8 cellular contexts compared by ENCODE assay signal in the genomic region with DNA sequence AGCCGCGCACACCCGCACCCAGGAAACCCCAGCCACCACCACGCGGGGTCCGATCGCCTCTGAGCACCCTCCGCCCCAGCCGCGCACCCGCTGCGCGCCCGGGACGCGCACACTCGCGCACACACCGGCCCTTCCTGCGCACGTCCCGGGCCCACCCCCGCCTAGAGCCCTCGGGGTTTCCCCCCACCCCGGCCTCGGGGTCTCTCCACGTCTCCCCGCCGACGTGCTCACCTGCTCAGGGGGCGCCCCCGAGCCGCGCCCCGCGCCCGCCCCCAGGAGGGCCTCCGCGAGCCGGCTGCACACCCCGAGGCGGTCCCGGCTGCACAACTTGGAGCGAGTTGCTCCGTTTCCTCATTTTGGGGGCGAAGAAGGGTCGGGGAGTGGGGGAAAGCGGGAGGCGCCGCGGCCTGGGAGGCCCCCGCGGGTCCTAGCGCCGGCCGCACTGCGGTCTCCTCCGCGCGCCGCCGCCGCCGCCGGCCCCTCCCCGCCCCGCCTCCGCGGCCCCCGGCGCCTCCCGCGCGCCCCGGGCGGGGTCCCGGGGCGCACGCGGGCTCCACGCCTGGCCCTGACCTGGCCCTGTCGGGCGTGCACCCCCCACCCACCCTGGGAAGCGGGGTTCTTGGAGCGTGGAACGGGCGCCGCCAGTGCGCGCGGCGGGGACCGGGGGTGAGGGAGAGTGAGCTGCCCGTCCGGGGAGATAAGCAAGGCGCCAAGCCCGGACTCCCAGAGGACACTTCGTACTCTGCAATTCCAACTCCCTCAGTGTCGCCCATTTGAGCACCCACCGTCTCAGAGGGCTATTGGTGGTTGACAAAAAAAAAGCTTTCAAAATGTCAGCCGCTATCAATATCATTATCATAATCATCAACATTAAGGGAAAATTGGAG. TPM values are rescaled to one million over a fixed set of nuclear protein-coding genes. Genes with fewer than 3 reads are reported as not detected.
DNase-seq lines count a peak whose midpoint lies in the region; ATAC-seq and TF ChIP-seq lines count a peak whose summit lies in the region.

A gene with protein sequence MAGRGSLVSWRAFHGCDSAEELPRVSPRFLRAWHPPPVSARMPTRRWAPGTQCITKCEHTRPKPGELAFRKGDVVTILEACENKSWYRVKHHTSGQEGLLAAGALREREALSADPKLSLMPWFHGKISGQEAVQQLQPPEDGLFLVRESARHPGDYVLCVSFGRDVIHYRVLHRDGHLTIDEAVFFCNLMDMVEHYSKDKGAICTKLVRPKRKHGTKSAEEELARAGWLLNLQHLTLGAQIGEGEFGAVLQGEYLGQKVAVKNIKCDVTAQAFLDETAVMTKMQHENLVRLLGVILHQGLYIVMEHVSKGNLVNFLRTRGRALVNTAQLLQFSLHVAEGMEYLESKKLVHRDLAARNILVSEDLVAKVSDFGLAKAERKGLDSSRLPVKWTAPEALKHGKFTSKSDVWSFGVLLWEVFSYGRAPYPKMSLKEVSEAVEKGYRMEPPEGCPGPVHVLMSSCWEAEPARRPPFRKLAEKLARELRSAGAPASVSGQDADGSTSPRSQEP (minus strand): TSS at position 444 of the 887 bp plus-strand sequence. CDS start 1,246 bp downstream, outside the sequence.

- no peaks in the 10 kb centered on the region for H3K79me2 ChIP-seq in PC-3 (ENCODE audit: low read length)

- ATAC-seq in PC-3 (no peak), GM21381 (IDR thresholded peaks at IDR 0.05; ENCODE audit: unreplicated experiment) (no peak)

- TF ChIP-seq CTCF in PC-3 (conservative IDR thresholded peaks at IDR 0.05; ENCODE audit: low read depth, low read length), result no peak
- no peak for TF ChIP-seq CTCF in coronary artery (IDR thresholded peaks at IDR 0.05)
- no peak for TF ChIP-seq CTCF in progenitor cell of endocrine pancreas (IDR thresholded peaks at IDR 0.05; ENCODE audit: unreplicated experiment)

- no peak within 1 kb of the TSS for H3K27ac Mint-ChIP-seq in progenitor cell of endocrine pancreas

- intact Hi-C loops in PC-3 (cut with micrococcal nuclease), result no loop called here

- H3K27me3 Mint-ChIP-seq in progenitor cell of endocrine pancreas, result peaks cover 53% of the 10 kb centered on the region

- 0 out of 2 replicates have a peak within 1 kb of the TSS, but pooled peaks have one; percentile 62 for H3K4me2 ChIP-seq in PC-3 (ENCODE audit: low read length)

- H3K36me3 Mint-ChIP-seq in progenitor cell of endocrine pancreas (ENCODE audit: insufficient read depth), result peaks cover 5% of the 10 kb centered on the region

- POLR2A ChIA-PET in PC-3 (lab: Charles Lee; ENCODE audit: unreplicated experiment), result no interaction called here

- no peaks in the 10 kb centered on the region for H4K20me1 ChIP-seq in PC-3 (ENCODE audit: low read length)

- H3K4me3 ChIP-seq in PC-3 (ENCODE audit: low read length), result no peak within 1 kb of the TSS
- H3K4me3 ChIP-seq in coronary artery, result peak within 1 kb of the TSS; percentile 45

- no peaks in the 10 kb centered on the region for H3F3A ChIP-seq in PC-3 (ENCODE audit: low read length, unreplicated experiment)

- H3K4me1 Mint-ChIP-seq in progenitor cell of endocrine pancreas (ENCODE audit: low read depth), result no peaks in the 10 kb centered on the region

- H3K27ac ChIP-seq in PC-3 (ENCODE audit: low read length) (no peak within 1 kb of the TSS), coronary artery (no peak within 1 kb of the TSS)

- no peaks in the 10 kb centered on the region for H3K4me1 ChIP-seq in PC-3 (ENCODE audit: insufficient read depth, low read length)

- no peak within 1 kb of the TSS for H3K9ac ChIP-seq in PC-3 (ENCODE audit: low read length)

- no peaks in the 10 kb centered on the region for H3K27me3 ChIP-seq in PC-3 (ENCODE audit: low read length)

- no peaks in the 10 kb centered on the region for H3K36me3 ChIP-seq in PC-3 (ENCODE audit: low read depth, low read length)

- DNase-seq in GDM1 (lab: John Stamatoyannopoulos, UW), result peak; percentile 49
- DNase-seq in PC-3, result no peak
- no peak for DNase-seq in coronary artery (ENCODE audit: low spot score)
- no peak for DNase-seq in progenitor cell of endocrine pancreas (ENCODE audit: low spot score, unreplicated experiment)
- DNase-seq in AG08395 (ENCODE audit: low spot score), result no peak
- DNase-seq in GM19240 (ENCODE audit: insufficient read length, low spot score), result no peak
- no peak for DNase-seq in NK-92 treated with Interleukin-12 subunit alpha and Interleukin-12 subunit beta, amount 100 ng/mL, for 24 hours (lab: John Stamatoyannopoulos, UW)

- H3K9me2 ChIP-seq in PC-3 (replicated peaks; ENCODE audit: low read length), result no peaks in the 10 kb centered on the region

- no peak within 1 kb of the TSS for H2AFZ ChIP-seq in PC-3 (ENCODE audit: low read length)

- BruUV-seq in PC-3 (replicated peaks; lab: Mats Ljungman, UMichigan), result no TSS peak

- CTCF ChIA-PET in PC-3 (lab: Charles Lee), result no interaction called here

- H3K4me3 Mint-ChIP-seq in progenitor cell of endocrine pancreas (ENCODE audit: low read depth), result peak within 1 kb of the TSS; percentile 55

- 0 out of 2 replicates have a peak, but pooled peaks cover 12% of the 10 kb centered on the region for H3K9me3 ChIP-seq in PC-3 (ENCODE audit: low read length)

- H3K9me3 Mint-ChIP-seq in progenitor cell of endocrine pancreas (ENCODE audit: low read depth), result peaks cover 11% of the 10 kb centered on the region

RNA-seq across cellular contexts. Expression of the gene that starts here (rescaled TPM):
- total RNA-seq in PC-3 (2014; rRNA removed) (not detected in 2 replicates), progenitor cell of endocrine pancreas (1.8 TPM in 2 replicates)
